In the genomic region with DNA sequence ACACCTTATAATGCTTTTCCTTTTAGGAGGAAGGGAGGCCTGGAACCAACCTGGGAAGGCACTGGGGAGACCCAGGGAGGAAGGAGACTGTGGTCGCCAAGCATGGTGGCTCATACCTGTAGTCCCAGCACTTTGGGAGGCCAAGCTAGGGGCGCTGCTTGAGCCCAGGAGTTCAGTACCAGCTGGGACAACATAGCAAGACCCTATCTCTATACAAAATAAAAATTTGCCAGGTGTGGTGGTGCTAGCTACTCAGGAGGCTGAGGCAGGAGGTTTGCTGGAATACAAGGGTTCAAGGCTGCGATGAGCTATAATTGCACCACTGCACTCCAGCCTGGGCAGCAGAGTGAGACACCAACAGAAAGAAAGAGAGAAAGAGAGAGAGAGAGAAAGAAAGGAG, we compare ENCODE assay signal across 27 cellular contexts. TPM values are rescaled to one million over a fixed set of nuclear protein-coding genes. Genes with fewer than 3 reads are reported as not detected.
"Had no signal": no experiment of that assay in that cellular context is flagged by ENCODE, and none has a peak within 500 bp of the region (broad histone marks: within the 10 kb centered on the region; RNA-seq: fewer than 3 reads in every experiment).

No MANE protein-coding gene starts in this region.

- H3K36me3 Mint-ChIP-seq: natural killer cell had no signal

- H3K36me3 ChIP-seq: esophagus squamous epithelium, left lung, lower lobe of right lung, ovary, suprapubic skin, transverse colon, vagina had no signal

- H3K9me3 ChIP-seq: esophagus squamous epithelium, left lung, lower lobe of right lung, ovary, suprapubic skin, transverse colon, vagina had no signal

- H3K9me3 Mint-ChIP-seq: natural killer cell; stimulated activated naive CD8-positive, alpha-beta T cell treated with anti-CD3 and anti-CD28 coated beads, Interleukin-15, amount 100 ng/mL, for 72 hours had no signal

- ATAC-seq: left lung; lower lobe of right lung; natural killer cell; sciatic nerve; stimulated activated naive CD8-positive, alpha-beta T cell treated with anti-CD3 and anti-CD28 coated beads, Interleukin-15, amount 100 ng/mL, for 72 hours had no signal

- H3K4me1 ChIP-seq: lower lobe of right lung, vagina had no signal

- H3K4me3 ChIP-seq: coronary artery, esophagus squamous epithelium, left lung, lower lobe of right lung, ovary, smooth muscle cell, suprapubic skin, transverse colon, vagina had no signal

- H3K27me3 ChIP-seq: esophagus squamous epithelium, left lung, ovary, suprapubic skin, transverse colon, vagina had no signal

- H3K27ac Mint-ChIP-seq: natural killer cell; stimulated activated naive CD8-positive, alpha-beta T cell treated with anti-CD3 and anti-CD28 coated beads, Interleukin-15, amount 100 ng/mL, for 72 hours had no signal

- H3K27ac ChIP-seq: coronary artery, esophagus squamous epithelium, left lung, lower lobe of right lung, ovary, suprapubic skin, vagina had no signal

- DNase-seq: dermis blood vessel endothelial cell; effector memory CD4-positive, alpha-beta T cell; esophagus squamous epithelium; foreskin melanocyte; glutamatergic neuron; kidney; left lung; lower lobe of right lung; natural killer cell; occipital lobe; ovary; posterior cingulate gyrus; retina; stimulated activated CD4-positive, alpha-beta T cell treated with anti-CD3 and anti-CD28 coated beads, Interleukin-12 subunit alpha, Interleukin-12 subunit beta, amount 100 ng/mL, for 4 hours; stimulated activated CD4-positive, alpha-beta T cell treated with anti-CD3 and anti-CD28 coated beads, Interleukin-1b, Interleukin-23, amount 100 ng/mL, for 48 hours; stimulated activated CD4-positive, alpha-beta T cell treated with anti-CD3 and anti-CD28 coated beads, Interleukin-4, amount 100 ng/mL, for 1 hour; stimulated activated CD8-positive, alpha-beta memory T cell treated with anti-CD3 and anti-CD28 coated beads, Interleukin-4, amount 100 ng/mL, for 48 hours; stimulated activated naive CD4-positive, alpha-beta T cell; stimulated activated naive CD8-positive, alpha-beta T cell treated with anti-CD3 and anti-CD28 coated beads, Interleukin-15, amount 100 ng/mL, for 72 hours; transverse colon had no signal

- H3K4me3 Mint-ChIP-seq: natural killer cell; stimulated activated naive CD8-positive, alpha-beta T cell treated with anti-CD3 and anti-CD28 coated beads, Interleukin-15, amount 100 ng/mL, for 72 hours had no signal

RNA-seq across cellular contexts. Expression of a gene that starts 36.2 kb away (rescaled TPM):
- total RNA-seq: dermis blood vessel endothelial cell, endothelial cell of umbilical vein, natural killer cell, pulmonary artery endothelial cell had no signal
- polyA plus RNA-seq: endothelial cell of umbilical vein had no signal
